In the genomic region with DNA sequence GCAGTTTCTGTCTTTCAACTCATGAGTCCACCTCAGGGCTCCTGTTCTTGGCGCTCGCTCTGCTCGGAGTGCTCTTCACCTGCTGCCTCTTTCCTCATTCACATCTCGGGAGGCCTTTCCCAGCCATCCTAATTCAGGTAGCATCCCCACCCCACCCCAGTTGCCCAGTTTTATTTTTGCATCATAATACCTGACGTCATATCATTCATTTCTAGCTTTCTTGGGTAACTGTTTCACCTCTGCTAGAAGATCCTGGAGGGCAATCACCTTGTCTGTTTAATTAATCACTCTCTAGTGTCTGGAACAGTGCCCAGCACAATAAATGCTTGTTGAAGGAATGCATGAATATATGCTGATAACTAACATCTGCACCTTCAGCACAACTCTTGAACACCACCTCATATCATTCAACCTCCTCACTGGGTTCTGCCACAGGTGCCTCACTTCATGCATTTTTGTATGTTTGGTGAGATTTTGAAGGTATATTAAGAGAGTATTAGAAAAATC, we compare ENCODE assay signal across 18 cellular contexts. TPM values are rescaled to one million over a fixed set of nuclear protein-coding genes. Genes with fewer than 3 reads are reported as not detected.
"Had no signal": no experiment of that assay in that cellular context is flagged by ENCODE, and none has a peak within 500 bp of the region (broad histone marks: within the 10 kb centered on the region; RNA-seq: fewer than 3 reads in every experiment).

No MANE protein-coding gene starts in this region.

- DNase-seq: activated naive CD4-positive, alpha-beta T cell; activated naive CD8-positive, alpha-beta T cell treated with anti-CD3 and anti-CD28 coated beads, Interleukin-2, amount 50 U/mL, for 24 hours; islet precursor cell; left ventricle myocardium inferior; mucosa of descending colon; naive thymus-derived CD4-positive, alpha-beta T cell; pancreas; sigmoid colon; stimulated activated CD4-positive, alpha-beta T cell treated with anti-CD3 and anti-CD28 coated beads, Interleukin-12 subunit alpha, Interleukin-12 subunit beta, amount 100 ng/mL, for 4 hours; T-cell; uterus; WERI-Rb-1 had no signal

- H3K27me3 ChIP-seq: ascending aorta, breast epithelium, hepatocyte, pancreas, sigmoid colon, uterus had no signal

- H3K9me3 ChIP-seq: ascending aorta, breast epithelium, left ventricle myocardium inferior, mucosa of descending colon, pancreas, sigmoid colon, thoracic aorta, uterus had no signal

- H3K36me3 Mint-ChIP-seq: memory B cell, T-cell had no signal

- H3K27ac Mint-ChIP-seq: activated naive CD8-positive, alpha-beta T cell treated with anti-CD3 and anti-CD28 coated beads, Interleukin-2, amount 50 U/mL, for 24 hours; memory B cell; stimulated activated effector memory CD8-positive, alpha-beta T cell treated with anti-CD3 and anti-CD28 coated beads, Interleukin-12 subunit alpha, Interleukin-12 subunit beta, amount 100 ng/mL, for 72 hours; T-cell had no signal

- ATAC-seq: activated naive CD8-positive, alpha-beta T cell treated with anti-CD3 and anti-CD28 coated beads, Interleukin-2, amount 50 U/mL, for 24 hours; mucosa of descending colon; naive thymus-derived CD4-positive, alpha-beta T cell; pancreas; stimulated activated effector memory CD8-positive, alpha-beta T cell treated with anti-CD3 and anti-CD28 coated beads, Interleukin-12 subunit alpha, Interleukin-12 subunit beta, amount 100 ng/mL, for 72 hours; T-cell had no signal

- H3K9me3 Mint-ChIP-seq: activated naive CD8-positive, alpha-beta T cell treated with anti-CD3 and anti-CD28 coated beads, Interleukin-2, amount 50 U/mL, for 24 hours; memory B cell; naive thymus-derived CD4-positive, alpha-beta T cell; stimulated activated effector memory CD8-positive, alpha-beta T cell treated with anti-CD3 and anti-CD28 coated beads, Interleukin-12 subunit alpha, Interleukin-12 subunit beta, amount 100 ng/mL, for 72 hours; T-cell had no signal

- H3K27me3 Mint-ChIP-seq: activated naive CD8-positive, alpha-beta T cell treated with anti-CD3 and anti-CD28 coated beads, Interleukin-2, amount 50 U/mL, for 24 hours; memory B cell; naive thymus-derived CD4-positive, alpha-beta T cell; T-cell had no signal

- H3K4me3 Mint-ChIP-seq: activated naive CD8-positive, alpha-beta T cell treated with anti-CD3 and anti-CD28 coated beads, Interleukin-2, amount 50 U/mL, for 24 hours; memory B cell; naive thymus-derived CD4-positive, alpha-beta T cell; stimulated activated effector memory CD8-positive, alpha-beta T cell treated with anti-CD3 and anti-CD28 coated beads, Interleukin-12 subunit alpha, Interleukin-12 subunit beta, amount 100 ng/mL, for 72 hours; T-cell had no signal

- H3K4me3 ChIP-seq: ascending aorta, breast epithelium, hepatocyte, left ventricle myocardium inferior, mucosa of descending colon, pancreas, sigmoid colon, thoracic aorta, uterus had no signal

- H3K36me3 ChIP-seq: ascending aorta, breast epithelium, left ventricle myocardium inferior, pancreas, sigmoid colon, thoracic aorta, uterus had no signal

- H3K27ac ChIP-seq: ascending aorta, breast epithelium, hepatocyte, left ventricle myocardium inferior, pancreas, sigmoid colon, thoracic aorta, uterus, WERI-Rb-1 had no signal

- H3K4me1 ChIP-seq: ascending aorta, breast epithelium, left ventricle myocardium inferior, pancreas, sigmoid colon, uterus had no signal

RNA-seq across cellular contexts. Expression of gene NUSAP1, which starts 7.6 kb away (rescaled TPM):
- total RNA-seq: ascending aorta had no signal

RNA-seq across cellular contexts. Expression of gene OIP5, which starts 7.9 kb away (rescaled TPM):
- total RNA-seq: ascending aorta, thoracic aorta had no signal
